1 cellular context compared by ENCODE assay signal in the genomic region with DNA sequence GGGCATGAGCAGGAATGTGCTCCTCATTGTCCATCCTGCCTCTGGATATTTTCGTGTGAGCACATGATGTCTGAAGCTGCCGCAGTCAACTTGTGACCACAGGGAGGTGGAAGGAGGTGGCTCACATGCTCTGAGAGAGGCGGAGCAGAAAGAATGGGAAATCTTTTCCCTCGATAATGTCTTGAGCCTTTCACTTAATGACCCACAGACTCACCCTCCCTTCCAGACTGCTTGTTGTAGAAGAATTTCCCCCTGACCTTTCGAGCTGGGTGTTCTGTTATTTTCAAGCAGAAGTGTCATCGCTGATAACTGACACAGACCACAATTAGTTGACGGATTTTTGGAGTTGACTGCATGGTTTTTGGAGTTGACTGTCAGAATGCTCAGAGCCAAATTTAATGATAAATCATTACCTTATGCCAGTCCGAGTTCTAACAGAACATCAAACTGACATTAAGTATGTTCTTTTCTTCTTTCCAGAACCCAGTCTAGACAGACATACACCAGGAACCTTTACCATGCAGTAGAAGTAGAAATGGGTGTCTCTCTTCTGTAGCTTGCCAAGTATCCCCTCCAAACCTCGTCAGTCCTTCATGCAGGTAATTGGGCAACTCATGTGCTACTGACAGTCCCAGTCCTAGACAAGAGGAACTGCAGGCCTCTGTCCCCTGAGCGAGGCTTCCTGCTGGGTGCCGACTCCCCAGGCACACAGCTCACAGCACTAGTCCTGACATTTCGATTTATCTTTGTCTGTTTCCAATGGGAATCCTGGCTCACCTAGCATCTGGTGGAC.
TF ChIP-seq lines count a peak whose summit lies in the region.

No MANE protein-coding gene starts in this region.

TF ChIP-seq in K562, 482 proteins besides CTCF, POLR2A, EP300 and RAD21:
- TF ChIP-seq JUND (IDR thresholded peaks at IDR 0.05; ENCODE audit: borderline replicate concordance, low read depth, low read length) (no peak), JUND (tag; IDR thresholded peaks at IDR 0.05; ENCODE audit: borderline replicate concordance, low read depth, low read length) (peak; percentile 53; the same call in 1 of the 3 replicates), MEIS2 (IDR thresholded peaks at IDR 0.05; ENCODE audit: partially characterized antibody) (peak; percentile 30), NR2C2 (CRISPR knock-in tag; IDR thresholded peaks at IDR 0.05) (no peak), NR2C2 (tag; IDR thresholded peaks at IDR 0.05) (peak; percentile 46; the same call in 1 of the 2 replicates), CBFA2T3 (IDR thresholded peaks at IDR 0.05) (0 out of 2 replicates have a peak, but pooled peaks have one; percentile 18), FOSL1 (tag; conservative IDR thresholded peaks at IDR 0.05) (peak; percentile 67), PHB (CRISPR knock-in tag; IDR thresholded peaks at IDR 0.05) (no peak), HSF4 (CRISPR knock-in tag; IDR thresholded peaks at IDR 0.05; ENCODE audit: borderline replicate concordance) (no peak), ZNF561 (CRISPR knock-in tag; conservative IDR thresholded peaks at IDR 0.05) (no peak), SMAD4 (CRISPR knock-in tag; conservative IDR thresholded peaks at IDR 0.05) (no peak), MED1 (CRISPR knock-in tag; IDR thresholded peaks at IDR 0.05; ENCODE audit: borderline replicate concordance) (no peak)
- TF ChIP-seq, protein P1, sequence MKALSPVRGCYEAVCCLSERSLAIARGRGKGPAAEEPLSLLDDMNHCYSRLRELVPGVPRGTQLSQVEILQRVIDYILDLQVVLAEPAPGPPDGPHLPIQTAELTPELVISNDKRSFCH (CRISPR knock-in tag; IDR thresholded peaks at IDR 0.05) = no peak
- TF ChIP-seq, protein P1 (tag; IDR thresholded peaks at IDR 0.05) = peak; percentile 91
- TF ChIP-seq, protein P2, sequence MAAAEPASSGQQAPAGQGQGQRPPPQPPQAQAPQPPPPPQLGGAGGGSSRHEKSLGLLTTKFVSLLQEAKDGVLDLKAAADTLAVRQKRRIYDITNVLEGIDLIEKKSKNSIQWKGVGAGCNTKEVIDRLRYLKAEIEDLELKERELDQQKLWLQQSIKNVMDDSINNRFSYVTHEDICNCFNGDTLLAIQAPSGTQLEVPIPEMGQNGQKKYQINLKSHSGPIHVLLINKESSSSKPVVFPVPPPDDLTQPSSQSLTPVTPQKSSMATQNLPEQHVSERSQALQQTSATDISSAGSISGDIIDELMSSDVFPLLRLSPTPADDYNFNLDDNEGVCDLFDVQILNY (CRISPR knock-in tag; IDR thresholded peaks at IDR 0.05) = no peak
- TF ChIP-seq, protein P3, sequence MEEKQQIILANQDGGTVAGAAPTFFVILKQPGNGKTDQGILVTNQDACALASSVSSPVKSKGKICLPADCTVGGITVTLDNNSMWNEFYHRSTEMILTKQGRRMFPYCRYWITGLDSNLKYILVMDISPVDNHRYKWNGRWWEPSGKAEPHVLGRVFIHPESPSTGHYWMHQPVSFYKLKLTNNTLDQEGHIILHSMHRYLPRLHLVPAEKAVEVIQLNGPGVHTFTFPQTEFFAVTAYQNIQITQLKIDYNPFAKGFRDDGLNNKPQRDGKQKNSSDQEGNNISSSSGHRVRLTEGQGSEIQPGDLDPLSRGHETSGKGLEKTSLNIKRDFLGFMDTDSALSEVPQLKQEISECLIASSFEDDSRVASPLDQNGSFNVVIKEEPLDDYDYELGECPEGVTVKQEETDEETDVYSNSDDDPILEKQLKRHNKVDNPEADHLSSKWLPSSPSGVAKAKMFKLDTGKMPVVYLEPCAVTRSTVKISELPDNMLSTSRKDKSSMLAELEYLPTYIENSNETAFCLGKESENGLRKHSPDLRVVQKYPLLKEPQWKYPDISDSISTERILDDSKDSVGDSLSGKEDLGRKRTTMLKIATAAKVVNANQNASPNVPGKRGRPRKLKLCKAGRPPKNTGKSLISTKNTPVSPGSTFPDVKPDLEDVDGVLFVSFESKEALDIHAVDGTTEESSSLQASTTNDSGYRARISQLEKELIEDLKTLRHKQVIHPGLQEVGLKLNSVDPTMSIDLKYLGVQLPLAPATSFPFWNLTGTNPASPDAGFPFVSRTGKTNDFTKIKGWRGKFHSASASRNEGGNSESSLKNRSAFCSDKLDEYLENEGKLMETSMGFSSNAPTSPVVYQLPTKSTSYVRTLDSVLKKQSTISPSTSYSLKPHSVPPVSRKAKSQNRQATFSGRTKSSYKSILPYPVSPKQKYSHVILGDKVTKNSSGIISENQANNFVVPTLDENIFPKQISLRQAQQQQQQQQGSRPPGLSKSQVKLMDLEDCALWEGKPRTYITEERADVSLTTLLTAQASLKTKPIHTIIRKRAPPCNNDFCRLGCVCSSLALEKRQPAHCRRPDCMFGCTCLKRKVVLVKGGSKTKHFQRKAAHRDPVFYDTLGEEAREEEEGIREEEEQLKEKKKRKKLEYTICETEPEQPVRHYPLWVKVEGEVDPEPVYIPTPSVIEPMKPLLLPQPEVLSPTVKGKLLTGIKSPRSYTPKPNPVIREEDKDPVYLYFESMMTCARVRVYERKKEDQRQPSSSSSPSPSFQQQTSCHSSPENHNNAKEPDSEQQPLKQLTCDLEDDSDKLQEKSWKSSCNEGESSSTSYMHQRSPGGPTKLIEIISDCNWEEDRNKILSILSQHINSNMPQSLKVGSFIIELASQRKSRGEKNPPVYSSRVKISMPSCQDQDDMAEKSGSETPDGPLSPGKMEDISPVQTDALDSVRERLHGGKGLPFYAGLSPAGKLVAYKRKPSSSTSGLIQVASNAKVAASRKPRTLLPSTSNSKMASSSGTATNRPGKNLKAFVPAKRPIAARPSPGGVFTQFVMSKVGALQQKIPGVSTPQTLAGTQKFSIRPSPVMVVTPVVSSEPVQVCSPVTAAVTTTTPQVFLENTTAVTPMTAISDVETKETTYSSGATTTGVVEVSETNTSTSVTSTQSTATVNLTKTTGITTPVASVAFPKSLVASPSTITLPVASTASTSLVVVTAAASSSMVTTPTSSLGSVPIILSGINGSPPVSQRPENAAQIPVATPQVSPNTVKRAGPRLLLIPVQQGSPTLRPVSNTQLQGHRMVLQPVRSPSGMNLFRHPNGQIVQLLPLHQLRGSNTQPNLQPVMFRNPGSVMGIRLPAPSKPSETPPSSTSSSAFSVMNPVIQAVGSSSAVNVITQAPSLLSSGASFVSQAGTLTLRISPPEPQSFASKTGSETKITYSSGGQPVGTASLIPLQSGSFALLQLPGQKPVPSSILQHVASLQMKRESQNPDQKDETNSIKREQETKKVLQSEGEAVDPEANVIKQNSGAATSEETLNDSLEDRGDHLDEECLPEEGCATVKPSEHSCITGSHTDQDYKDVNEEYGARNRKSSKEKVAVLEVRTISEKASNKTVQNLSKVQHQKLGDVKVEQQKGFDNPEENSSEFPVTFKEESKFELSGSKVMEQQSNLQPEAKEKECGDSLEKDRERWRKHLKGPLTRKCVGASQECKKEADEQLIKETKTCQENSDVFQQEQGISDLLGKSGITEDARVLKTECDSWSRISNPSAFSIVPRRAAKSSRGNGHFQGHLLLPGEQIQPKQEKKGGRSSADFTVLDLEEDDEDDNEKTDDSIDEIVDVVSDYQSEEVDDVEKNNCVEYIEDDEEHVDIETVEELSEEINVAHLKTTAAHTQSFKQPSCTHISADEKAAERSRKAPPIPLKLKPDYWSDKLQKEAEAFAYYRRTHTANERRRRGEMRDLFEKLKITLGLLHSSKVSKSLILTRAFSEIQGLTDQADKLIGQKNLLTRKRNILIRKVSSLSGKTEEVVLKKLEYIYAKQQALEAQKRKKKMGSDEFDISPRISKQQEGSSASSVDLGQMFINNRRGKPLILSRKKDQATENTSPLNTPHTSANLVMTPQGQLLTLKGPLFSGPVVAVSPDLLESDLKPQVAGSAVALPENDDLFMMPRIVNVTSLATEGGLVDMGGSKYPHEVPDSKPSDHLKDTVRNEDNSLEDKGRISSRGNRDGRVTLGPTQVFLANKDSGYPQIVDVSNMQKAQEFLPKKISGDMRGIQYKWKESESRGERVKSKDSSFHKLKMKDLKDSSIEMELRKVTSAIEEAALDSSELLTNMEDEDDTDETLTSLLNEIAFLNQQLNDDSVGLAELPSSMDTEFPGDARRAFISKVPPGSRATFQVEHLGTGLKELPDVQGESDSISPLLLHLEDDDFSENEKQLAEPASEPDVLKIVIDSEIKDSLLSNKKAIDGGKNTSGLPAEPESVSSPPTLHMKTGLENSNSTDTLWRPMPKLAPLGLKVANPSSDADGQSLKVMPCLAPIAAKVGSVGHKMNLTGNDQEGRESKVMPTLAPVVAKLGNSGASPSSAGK (IDR thresholded peaks at IDR 0.05) = 0 out of 2 replicates have a peak, but pooled peaks have one; percentile 11
